In the genomic region with DNA sequence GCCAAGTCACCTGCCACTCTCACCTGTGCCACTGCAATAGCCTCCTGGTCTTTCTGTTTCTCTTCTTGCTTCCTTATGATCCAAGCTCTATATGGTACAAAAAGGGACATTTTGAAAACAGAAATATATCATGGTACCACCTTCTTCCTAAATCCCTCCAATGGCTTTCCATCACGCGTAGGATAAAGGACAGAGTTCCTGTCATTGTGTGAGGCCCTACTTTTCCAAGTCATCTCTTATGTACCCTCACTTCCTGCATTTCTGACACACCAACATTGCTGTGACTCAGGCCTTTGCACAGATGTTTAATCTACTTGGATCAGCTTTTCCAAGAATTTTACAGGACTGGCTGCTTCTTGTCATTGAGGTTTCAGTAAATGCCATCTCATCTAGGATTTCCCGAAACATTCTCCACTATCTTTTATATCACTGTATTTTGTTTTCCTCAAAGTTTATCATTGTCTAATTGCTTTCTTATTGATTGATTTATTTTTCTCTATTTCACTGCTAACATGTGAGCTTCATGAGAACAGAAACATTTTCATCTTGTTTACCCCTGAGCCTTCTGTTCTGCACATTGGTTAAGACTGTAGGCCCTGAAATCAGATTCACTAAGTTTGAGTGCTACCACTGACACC, we compare ENCODE assay signal across 1 cellular context.
TF ChIP-seq lines count a peak whose summit lies in the region.

No MANE protein-coding gene starts in this region.

TF ChIP-seq in K562, 482 proteins besides CTCF, POLR2A, EP300 and RAD21 (continued from another document and continues in another):
- TF ChIP-seq, protein P1, sequence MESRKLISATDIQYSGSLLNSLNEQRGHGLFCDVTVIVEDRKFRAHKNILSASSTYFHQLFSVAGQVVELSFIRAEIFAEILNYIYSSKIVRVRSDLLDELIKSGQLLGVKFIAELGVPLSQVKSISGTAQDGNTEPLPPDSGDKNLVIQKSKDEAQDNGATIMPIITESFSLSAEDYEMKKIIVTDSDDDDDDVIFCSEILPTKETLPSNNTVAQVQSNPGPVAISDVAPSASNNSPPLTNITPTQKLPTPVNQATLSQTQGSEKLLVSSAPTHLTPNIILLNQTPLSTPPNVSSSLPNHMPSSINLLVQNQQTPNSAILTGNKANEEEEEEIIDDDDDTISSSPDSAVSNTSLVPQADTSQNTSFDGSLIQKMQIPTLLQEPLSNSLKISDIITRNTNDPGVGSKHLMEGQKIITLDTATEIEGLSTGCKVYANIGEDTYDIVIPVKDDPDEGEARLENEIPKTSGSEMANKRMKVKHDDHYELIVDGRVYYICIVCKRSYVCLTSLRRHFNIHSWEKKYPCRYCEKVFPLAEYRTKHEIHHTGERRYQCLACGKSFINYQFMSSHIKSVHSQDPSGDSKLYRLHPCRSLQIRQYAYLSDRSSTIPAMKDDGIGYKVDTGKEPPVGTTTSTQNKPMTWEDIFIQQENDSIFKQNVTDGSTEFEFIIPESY (CRISPR knock-in tag; IDR thresholded peaks at IDR 0.05): no peak
- no peak for TF ChIP-seq XRCC3 (IDR thresholded peaks at IDR 0.05)
- TF ChIP-seq TRIM24 (IDR thresholded peaks at IDR 0.05): peak; percentile 66 to 87; a peak in 3 of 4 replicates
- TF ChIP-seq SPI1 (IDR thresholded peaks at IDR 0.05; ENCODE audit: borderline replicate concordance, low read depth, low read length): no peak
- peak; percentile 90 for TF ChIP-seq ZNF316 (IDR thresholded peaks at IDR 0.05)
- no peak; the same call in 1 of the 2 replicates for TF ChIP-seq GABPA (tag; conservative IDR thresholded peaks at IDR 0.05; ENCODE audit: low read depth)
- no peak for TF ChIP-seq NCOA4 (IDR thresholded peaks at IDR 0.05; ENCODE audit: partially characterized antibody)
- TF ChIP-seq CC2D1A (IDR thresholded peaks at IDR 0.05): peak; percentile 88
- TF ChIP-seq EP400 (IDR thresholded peaks at IDR 0.05): peak; percentile 46; the same call in 1 of the 2 replicates
- TF ChIP-seq CCNT2 (IDR thresholded peaks at IDR 0.05; ENCODE audit: borderline replicate concordance, extremely low read depth, insufficient read length, low read depth, low read length): peak; percentile 43
- TF ChIP-seq C11orf30 (IDR thresholded peaks at IDR 0.05; ENCODE audit: low read depth): peak; percentile 88
- no peak for TF ChIP-seq CGGBP1 (CRISPR knock-in tag; IDR thresholded peaks at IDR 0.05)
- TF ChIP-seq ZNF589 (CRISPR knock-in tag; IDR thresholded peaks at IDR 0.05; ENCODE audit: low read depth): peak; percentile 81
- no peak for TF ChIP-seq ZNF830 (CRISPR knock-in tag; IDR thresholded peaks at IDR 0.05)
- TF ChIP-seq SREBF2 (CRISPR knock-in tag; IDR thresholded peaks at IDR 0.05): no peak
- TF ChIP-seq MAFG (tag; conservative IDR thresholded peaks at IDR 0.05): peak; percentile 87
- TF ChIP-seq, protein P2, sequence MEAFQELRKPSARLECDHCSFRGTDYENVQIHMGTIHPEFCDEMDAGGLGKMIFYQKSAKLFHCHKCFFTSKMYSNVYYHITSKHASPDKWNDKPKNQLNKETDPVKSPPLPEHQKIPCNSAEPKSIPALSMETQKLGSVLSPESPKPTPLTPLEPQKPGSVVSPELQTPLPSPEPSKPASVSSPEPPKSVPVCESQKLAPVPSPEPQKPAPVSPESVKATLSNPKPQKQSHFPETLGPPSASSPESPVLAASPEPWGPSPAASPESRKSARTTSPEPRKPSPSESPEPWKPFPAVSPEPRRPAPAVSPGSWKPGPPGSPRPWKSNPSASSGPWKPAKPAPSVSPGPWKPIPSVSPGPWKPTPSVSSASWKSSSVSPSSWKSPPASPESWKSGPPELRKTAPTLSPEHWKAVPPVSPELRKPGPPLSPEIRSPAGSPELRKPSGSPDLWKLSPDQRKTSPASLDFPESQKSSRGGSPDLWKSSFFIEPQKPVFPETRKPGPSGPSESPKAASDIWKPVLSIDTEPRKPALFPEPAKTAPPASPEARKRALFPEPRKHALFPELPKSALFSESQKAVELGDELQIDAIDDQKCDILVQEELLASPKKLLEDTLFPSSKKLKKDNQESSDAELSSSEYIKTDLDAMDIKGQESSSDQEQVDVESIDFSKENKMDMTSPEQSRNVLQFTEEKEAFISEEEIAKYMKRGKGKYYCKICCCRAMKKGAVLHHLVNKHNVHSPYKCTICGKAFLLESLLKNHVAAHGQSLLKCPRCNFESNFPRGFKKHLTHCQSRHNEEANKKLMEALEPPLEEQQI (IDR thresholded peaks at IDR 0.05): peak; percentile 83; the same call in 1 of the 2 replicates
- TF ChIP-seq L3MBTL2 (IDR thresholded peaks at IDR 0.05): peak; percentile 45; the same call in 1 of the 2 replicates
- no peak for TF ChIP-seq ZNF780A (CRISPR knock-in tag; IDR thresholded peaks at IDR 0.05)
- TF ChIP-seq MNT (conservative IDR thresholded peaks at IDR 0.05): peak in 1 of 2 experiments; percentile 49; a peak in 2 of 4 replicates
- peak; percentile 84 for TF ChIP-seq SMARCE1 (IDR thresholded peaks at IDR 0.05)
- TF ChIP-seq SUPT5H (IDR thresholded peaks at IDR 0.05): no peak
- peak; percentile 82 for TF ChIP-seq TAF9B (IDR thresholded peaks at IDR 0.05; ENCODE audit: partially characterized antibody)
- TF ChIP-seq CXXC5 (CRISPR knock-in tag; IDR thresholded peaks at IDR 0.05): 0 out of 2 replicates have a peak, but pooled peaks have one; percentile 34
- TF ChIP-seq, protein P3, sequence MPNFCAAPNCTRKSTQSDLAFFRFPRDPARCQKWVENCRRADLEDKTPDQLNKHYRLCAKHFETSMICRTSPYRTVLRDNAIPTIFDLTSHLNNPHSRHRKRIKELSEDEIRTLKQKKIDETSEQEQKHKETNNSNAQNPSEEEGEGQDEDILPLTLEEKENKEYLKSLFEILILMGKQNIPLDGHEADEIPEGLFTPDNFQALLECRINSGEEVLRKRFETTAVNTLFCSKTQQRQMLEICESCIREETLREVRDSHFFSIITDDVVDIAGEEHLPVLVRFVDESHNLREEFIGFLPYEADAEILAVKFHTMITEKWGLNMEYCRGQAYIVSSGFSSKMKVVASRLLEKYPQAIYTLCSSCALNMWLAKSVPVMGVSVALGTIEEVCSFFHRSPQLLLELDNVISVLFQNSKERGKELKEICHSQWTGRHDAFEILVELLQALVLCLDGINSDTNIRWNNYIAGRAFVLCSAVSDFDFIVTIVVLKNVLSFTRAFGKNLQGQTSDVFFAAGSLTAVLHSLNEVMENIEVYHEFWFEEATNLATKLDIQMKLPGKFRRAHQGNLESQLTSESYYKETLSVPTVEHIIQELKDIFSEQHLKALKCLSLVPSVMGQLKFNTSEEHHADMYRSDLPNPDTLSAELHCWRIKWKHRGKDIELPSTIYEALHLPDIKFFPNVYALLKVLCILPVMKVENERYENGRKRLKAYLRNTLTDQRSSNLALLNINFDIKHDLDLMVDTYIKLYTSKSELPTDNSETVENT (CRISPR knock-in tag; IDR thresholded peaks at IDR 0.05): no peak
- TF ChIP-seq ARNT (IDR thresholded peaks at IDR 0.05): 0 out of 4 replicates have a peak, but pooled peaks of 1 of the 2 experiments have one; percentile 38
- peak; percentile 64 for TF ChIP-seq ATF3 (IDR thresholded peaks at IDR 0.05)
- TF ChIP-seq ATF3 (CRISPR knock-in tag; conservative IDR thresholded peaks at IDR 0.05): no peak
- TF ChIP-seq SMARCA4 (IDR thresholded peaks at IDR 0.05): peak; percentile 90
- TF ChIP-seq MAFK (IDR thresholded peaks at IDR 0.05; ENCODE audit: low read length): peak; percentile 74
- 0 out of 2 replicates have a peak, but pooled peaks have one; percentile 29 for TF ChIP-seq MEF2D (tag; conservative IDR thresholded peaks at IDR 0.05; ENCODE audit: low read depth)
- no peak for TF ChIP-seq NR4A1 (CRISPR knock-in tag; IDR thresholded peaks at IDR 0.05)
- no peak for TF ChIP-seq NR4A1 (tag; IDR thresholded peaks at IDR 0.05)
- peak; percentile 23 for TF ChIP-seq MGA (IDR thresholded peaks at IDR 0.05)
- TF ChIP-seq ATF7 (IDR thresholded peaks at IDR 0.05): peak; percentile 38; the same call in 1 of the 2 replicates
- 0 out of 2 replicates have a peak, but pooled peaks have one; percentile 58 for TF ChIP-seq MTA1 (IDR thresholded peaks at IDR 0.05; ENCODE audit: borderline replicate concordance)
